Comparison of ENCODE assay signal across 2 cellular contexts in the genomic region with DNA sequence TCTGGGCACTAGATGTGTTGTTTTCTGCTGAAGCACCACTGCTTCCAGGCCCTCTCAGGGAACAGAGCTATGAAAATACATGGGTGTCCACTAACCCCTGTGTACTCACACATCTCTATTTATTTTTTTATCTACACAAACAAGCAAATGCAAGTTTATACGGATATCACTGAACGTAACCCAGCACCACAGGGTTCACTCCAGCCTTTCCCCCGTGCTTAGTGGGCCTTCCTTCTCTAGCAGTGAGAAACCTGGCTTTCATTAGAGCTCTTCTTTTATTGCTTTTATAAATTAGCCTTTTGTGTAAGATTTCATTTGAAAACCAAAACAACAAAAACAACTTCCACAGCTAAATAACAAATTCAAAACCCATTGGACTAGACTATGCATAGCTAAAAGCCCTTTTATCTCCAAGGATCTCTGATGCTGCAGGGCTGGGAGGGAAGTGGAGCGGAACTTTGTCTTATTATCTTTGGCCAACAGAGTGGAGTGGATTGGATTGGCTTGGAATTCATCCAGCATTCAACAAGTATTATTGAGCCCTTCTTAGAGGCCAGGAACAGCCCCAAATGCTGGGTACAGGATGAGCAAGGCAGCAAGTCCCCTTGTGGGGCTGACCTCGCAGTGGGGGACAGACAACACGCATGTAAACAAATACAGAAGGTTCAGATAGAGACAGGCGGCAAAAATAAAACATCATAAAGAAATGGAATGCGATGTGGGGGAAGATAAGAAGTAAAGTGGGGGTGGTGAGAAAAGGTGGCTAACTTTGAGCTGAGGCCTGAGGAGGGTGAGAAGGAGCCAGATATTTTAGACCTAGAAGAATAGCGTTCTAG.
TF ChIP-seq lines count a peak whose summit lies in the region.

No MANE protein-coding gene starts in this region.

TF ChIP-seq in SK-N-SH, 30 proteins besides CTCF, POLR2A, EP300 and RAD21 (continued from another document):
- TF ChIP-seq IRF3 (IDR thresholded peaks at IDR 0.05; ENCODE audit: low read depth, low read length): no peak
- no peak for TF ChIP-seq GABPA (IDR thresholded peaks at IDR 0.05; ENCODE audit: low read depth)
- TF ChIP-seq USF1 (IDR thresholded peaks at IDR 0.05; ENCODE audit: borderline replicate concordance, low read depth): no peak
- no peak for TF ChIP-seq FOXJ3 (CRISPR knock-in tag; IDR thresholded peaks at IDR 0.05)
- no peak for TF ChIP-seq JUND (IDR thresholded peaks at IDR 0.05)
- TF ChIP-seq NRF1 (IDR thresholded peaks at IDR 0.05; ENCODE audit: low read depth, low read length): no peak
- no peak for TF ChIP-seq YY1 (IDR thresholded peaks at IDR 0.05; ENCODE audit: low read depth)
- no peak for TF ChIP-seq PBX3 (IDR thresholded peaks at IDR 0.05)
- TF ChIP-seq TCF12 (IDR thresholded peaks at IDR 0.05): no peak

TF ChIP-seq in SK-N-SH treated with all-trans-retinoic acid at 6 μM for 48 hours, 23 proteins besides CTCF, POLR2A, EP300 and RAD21 (continued from another document):
- TF ChIP-seq, protein P1, sequence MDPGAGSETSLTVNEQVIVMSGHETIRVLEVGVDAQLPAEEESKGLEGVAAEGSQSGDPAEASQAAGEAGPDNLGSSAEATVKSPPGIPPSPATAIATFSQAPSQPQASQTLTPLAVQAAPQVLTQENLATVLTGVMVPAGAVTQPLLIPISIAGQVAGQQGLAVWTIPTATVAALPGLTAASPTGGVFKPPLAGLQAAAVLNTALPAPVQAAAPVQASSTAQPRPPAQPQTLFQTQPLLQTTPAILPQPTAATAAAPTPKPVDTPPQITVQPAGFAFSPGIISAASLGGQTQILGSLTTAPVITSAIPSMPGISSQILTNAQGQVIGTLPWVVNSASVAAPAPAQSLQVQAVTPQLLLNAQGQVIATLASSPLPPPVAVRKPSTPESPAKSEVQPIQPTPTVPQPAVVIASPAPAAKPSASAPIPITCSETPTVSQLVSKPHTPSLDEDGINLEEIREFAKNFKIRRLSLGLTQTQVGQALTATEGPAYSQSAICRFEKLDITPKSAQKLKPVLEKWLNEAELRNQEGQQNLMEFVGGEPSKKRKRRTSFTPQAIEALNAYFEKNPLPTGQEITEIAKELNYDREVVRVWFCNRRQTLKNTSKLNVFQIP (CRISPR knock-in tag; IDR thresholded peaks at IDR 0.05; ENCODE audit: borderline replicate concordance, low read depth): no peak
- TF ChIP-seq TOX (CRISPR knock-in tag; IDR thresholded peaks at IDR 0.05; ENCODE audit: borderline replicate concordance) (no peak), ISL1 (CRISPR knock-in tag; IDR thresholded peaks at IDR 0.05) (no peak), CSDC2 (CRISPR knock-in tag; IDR thresholded peaks at IDR 0.05) (no peak), PPARA (CRISPR knock-in tag; IDR thresholded peaks at IDR 0.05; ENCODE audit: borderline replicate concordance) (no peak), BACH2 (CRISPR knock-in tag; IDR thresholded peaks at IDR 0.05; ENCODE audit: borderline replicate concordance) (no peak), ZNF565 (CRISPR knock-in tag; conservative IDR thresholded peaks at IDR 0.05; ENCODE audit: low read depth) (no peak), ZC3H10 (CRISPR knock-in tag; IDR thresholded peaks at IDR 0.05) (no peak), ZFP30 (CRISPR knock-in tag; IDR thresholded peaks at IDR 0.05) (no peak), ZFP3 (CRISPR knock-in tag; IDR thresholded peaks at IDR 0.05) (no peak), SNAI2 (CRISPR knock-in tag; IDR thresholded peaks at IDR 0.05) (no peak)
- TF ChIP-seq, protein P2, sequence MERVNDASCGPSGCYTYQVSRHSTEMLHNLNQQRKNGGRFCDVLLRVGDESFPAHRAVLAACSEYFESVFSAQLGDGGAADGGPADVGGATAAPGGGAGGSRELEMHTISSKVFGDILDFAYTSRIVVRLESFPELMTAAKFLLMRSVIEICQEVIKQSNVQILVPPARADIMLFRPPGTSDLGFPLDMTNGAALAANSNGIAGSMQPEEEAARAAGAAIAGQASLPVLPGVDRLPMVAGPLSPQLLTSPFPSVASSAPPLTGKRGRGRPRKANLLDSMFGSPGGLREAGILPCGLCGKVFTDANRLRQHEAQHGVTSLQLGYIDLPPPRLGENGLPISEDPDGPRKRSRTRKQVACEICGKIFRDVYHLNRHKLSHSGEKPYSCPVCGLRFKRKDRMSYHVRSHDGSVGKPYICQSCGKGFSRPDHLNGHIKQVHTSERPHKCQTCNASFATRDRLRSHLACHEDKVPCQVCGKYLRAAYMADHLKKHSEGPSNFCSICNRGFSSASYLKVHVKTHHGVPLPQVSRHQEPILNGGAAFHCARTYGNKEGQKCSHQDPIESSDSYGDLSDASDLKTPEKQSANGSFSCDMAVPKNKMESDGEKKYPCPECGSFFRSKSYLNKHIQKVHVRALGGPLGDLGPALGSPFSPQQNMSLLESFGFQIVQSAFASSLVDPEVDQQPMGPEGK (CRISPR knock-in tag; IDR thresholded peaks at IDR 0.05; ENCODE audit: borderline replicate concordance): no peak
- TF ChIP-seq, protein P3, sequence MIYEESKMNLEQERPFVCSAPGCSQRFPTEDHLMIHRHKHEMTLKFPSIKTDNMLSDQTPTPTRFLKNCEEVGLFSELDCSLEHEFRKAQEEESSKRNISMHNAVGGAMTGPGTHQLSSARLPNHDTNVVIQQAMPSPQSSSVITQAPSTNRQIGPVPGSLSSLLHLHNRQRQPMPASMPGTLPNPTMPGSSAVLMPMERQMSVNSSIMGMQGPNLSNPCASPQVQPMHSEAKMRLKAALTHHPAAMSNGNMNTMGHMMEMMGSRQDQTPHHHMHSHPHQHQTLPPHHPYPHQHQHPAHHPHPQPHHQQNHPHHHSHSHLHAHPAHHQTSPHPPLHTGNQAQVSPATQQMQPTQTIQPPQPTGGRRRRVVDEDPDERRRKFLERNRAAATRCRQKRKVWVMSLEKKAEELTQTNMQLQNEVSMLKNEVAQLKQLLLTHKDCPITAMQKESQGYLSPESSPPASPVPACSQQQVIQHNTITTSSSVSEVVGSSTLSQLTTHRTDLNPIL (CRISPR knock-in tag; IDR thresholded peaks at IDR 0.05; ENCODE audit: low read depth): no peak
TF ChIP-seq in SK-N-SH treated with all-trans-retinoic acid at 6 μM for 48 hours: peak in this region for 0.
